21 cellular contexts compared by ENCODE assay signal in genomic region chr14:71488703-71489141, GRCh38.
DNase-seq lines count a peak whose midpoint lies in the region; ATAC-seq and TF ChIP-seq lines count a peak whose summit lies in the region.
"Had no signal": no experiment of that assay in that cellular context is flagged by ENCODE, and none has a peak within 500 bp of the region (broad histone marks: within the 10 kb centered on the region; RNA-seq: fewer than 3 reads in every experiment).

No MANE protein-coding gene starts in this region.

- ATAC-seq in T-helper 17 cell = no peak
- ATAC-seq: activated CD8-positive, alpha-beta memory T cell treated with anti-CD3 and anti-CD28 coated beads, Interleukin-2, amount 10 ng/mL, durations not matched to agents 7 days and 5 days; left lung; natural killer cell; stimulated activated memory B cell treated with anti-CD40 and anti-IgM and Interleukin-4, amounts not matched to agents 10 μg/mL and 1 μg/mL and 100 μg/mL, for 72 hours; T-cell had no signal

- H3K4me3 ChIP-seq in Caco-2 (ENCODE audit: low read depth, low read length) = no peak overlapping the region
- H3K4me3 ChIP-seq in fibroblast of the aortic adventitia (ENCODE audit: low read depth, low read length) = no peak overlapping the region
- no peak overlapping the region for H3K4me3 ChIP-seq in skeletal muscle satellite cell (ENCODE audit: low read length)
- H3K4me3 ChIP-seq: BLaER1, left lung, Peyer's patch, right atrium auricular region had no signal

- H3K27ac Mint-ChIP-seq in Caco-2 (ENCODE audit: unreplicated experiment) (peak overlapping the region; percentile 76), T-helper 17 cell (no peak overlapping the region)
- H3K27ac Mint-ChIP-seq: activated CD8-positive, alpha-beta memory T cell treated with anti-CD3 and anti-CD28 coated beads, Interleukin-2, amount 10 ng/mL, durations not matched to agents 7 days and 5 days; activated naive CD4-positive, alpha-beta T cell treated with anti-CD3 and anti-CD28 coated beads for 36 hours; natural killer cell; stimulated activated memory B cell treated with anti-CD40 and anti-IgM and Interleukin-4, amounts not matched to agents 10 μg/mL and 1 μg/mL and 100 μg/mL, for 72 hours; T-cell had no signal

- no peak for DNase-seq in Caco-2
- peak; percentile 85 for DNase-seq in fibroblast of the aortic adventitia (ENCODE audit: low read depth)
- no peak for DNase-seq in NCI-H2029 (lab: John Stamatoyannopoulos, UW)
- no peak for DNase-seq in T-helper 17 cell
- DNase-seq in NCI-H1092 treated with DMSO at 0.1 percent for 48 hours (lab: John Stamatoyannopoulos, UW) = no peak
- DNase-seq in posterior cingulate gyrus = no peak
- DNase-seq: activated CD4-positive, CD25-positive, alpha-beta regulatory T cell; activated CD8-positive, alpha-beta memory T cell treated with anti-CD3 and anti-CD28 coated beads, Interleukin-2, amount 10 ng/mL, durations not matched to agents 7 days and 5 days; activated naive CD4-positive, alpha-beta T cell treated with anti-CD3 and anti-CD28 coated beads for 36 hours; cerebellar nuclear complex; left lung; natural killer cell; NCI-H2029 treated with DMSO at 0.1 percent for 48 hours; Peyer's patch; T-cell had no signal

- H3K4me2 ChIP-seq in skeletal muscle satellite cell (ENCODE audit: low read length) = peak overlapping the region; percentile 51
- H3K4me2 ChIP-seq: BLaER1 had no signal

- H3K4me1 Mint-ChIP-seq in Caco-2 (ENCODE audit: low read depth, unreplicated experiment) = peaks cover 36% of the 10 kb centered on the region
- H3K4me1 Mint-ChIP-seq in T-helper 17 cell = peaks cover 18% of the 10 kb centered on the region

- H3K4me1 ChIP-seq in Caco-2 (peaks cover 31% of the 10 kb centered on the region), skeletal muscle satellite cell (ENCODE audit: control insufficient read depth, insufficient read depth, low read length) (peaks cover 60% of the 10 kb centered on the region)
- H3K4me1 ChIP-seq: BLaER1, left lung, right atrium auricular region had no signal

- intact Hi-C loops in Caco-2 (cut with micrococcal nuclease; ENCODE audit: unreplicated experiment) = loop anchor here (2.0 kb wide), 1 partner anchor 62 kb away; no protein-coding TSS in a partner anchor
- intact Hi-C loops in posterior cingulate gyrus (cut with DNase I) = no loop called here

- no peaks in the 10 kb centered on the region for H3K27me3 ChIP-seq in Caco-2 (replicated peaks; ENCODE audit: control insufficient read depth, insufficient read depth, low read length)
- H3K27me3 ChIP-seq in skeletal muscle satellite cell (ENCODE audit: control insufficient read depth, insufficient read depth, low read length) = no peaks in the 10 kb centered on the region
- H3K27me3 ChIP-seq: BLaER1, left lung, Peyer's patch, right atrium auricular region had no signal

- H3K27ac ChIP-seq in angular gyrus (ENCODE audit: low read depth, low read length) = peak overlapping the region; percentile 29
- H3K27ac ChIP-seq: BLaER1, epithelial cell of prostate, left lung had no signal

- H3K36me3 ChIP-seq in Caco-2 (ENCODE audit: control insufficient read depth, insufficient read depth, low read length) = no peaks in the 10 kb centered on the region; the same call in 1 of the 2 replicates
- no peaks in the 10 kb centered on the region for H3K36me3 ChIP-seq in skeletal muscle satellite cell (ENCODE audit: insufficient read depth, low read length)
- H3K36me3 ChIP-seq: BLaER1, left lung, Peyer's patch, right atrium auricular region had no signal

- H3K9me3 ChIP-seq in Caco-2 (no peaks in the 10 kb centered on the region), skeletal muscle satellite cell (replicated peaks; ENCODE audit: low read length) (no peaks in the 10 kb centered on the region), T-helper 17 cell (ENCODE audit: control insufficient read depth, low read length, poor library complexity, severe bottlenecking) (no peaks in the 10 kb centered on the region)
- H3K9me3 ChIP-seq: BLaER1, left lung, Peyer's patch, right atrium auricular region had no signal

- no peak for TF ChIP-seq CTCF in Caco-2 (IDR thresholded peaks at IDR 0.05; ENCODE audit: insufficient read depth in 1 of 2, low read depth in 1 of 2, low read length in 1 of 2, severe bottlenecking in 1 of 2, unreplicated experiment in 1 of 2)
- no peak for TF ChIP-seq CTCF in fibroblast of the aortic adventitia (IDR thresholded peaks at IDR 0.05; ENCODE audit: insufficient read depth, low read length)

- no TSS peak for BruUV-seq in Caco-2 (replicated peaks; lab: Mats Ljungman, UMichigan)

- H3K9me3 Mint-ChIP-seq in Caco-2 (ENCODE audit: unreplicated experiment) = no peaks in the 10 kb centered on the region
- H3K9me3 Mint-ChIP-seq: activated naive CD4-positive, alpha-beta T cell treated with anti-CD3 and anti-CD28 coated beads for 36 hours; natural killer cell; stimulated activated memory B cell treated with anti-CD40 and anti-IgM and Interleukin-4, amounts not matched to agents 10 μg/mL and 1 μg/mL and 100 μg/mL, for 72 hours; T-cell had no signal

- H3K27me3 Mint-ChIP-seq in Caco-2 (ENCODE audit: insufficient read depth, unreplicated experiment) (no peaks in the 10 kb centered on the region), T-helper 17 cell (no peaks in the 10 kb centered on the region)
- H3K27me3 Mint-ChIP-seq: activated CD8-positive, alpha-beta memory T cell treated with anti-CD3 and anti-CD28 coated beads, Interleukin-2, amount 10 ng/mL, durations not matched to agents 7 days and 5 days; stimulated activated memory B cell treated with anti-CD40 and anti-IgM and Interleukin-4, amounts not matched to agents 10 μg/mL and 1 μg/mL and 100 μg/mL, for 72 hours; T-cell had no signal

- H3K36me3 Mint-ChIP-seq in Caco-2 (ENCODE audit: insufficient read depth, unreplicated experiment) (peaks cover 3% of the 10 kb centered on the region), T-helper 17 cell (ENCODE audit: low read depth) (no peaks in the 10 kb centered on the region)
- H3K36me3 Mint-ChIP-seq: natural killer cell had no signal

- H3K9ac ChIP-seq in skeletal muscle satellite cell (ENCODE audit: low read depth, low read length) = peak overlapping the region; percentile 67
- H3K9ac ChIP-seq: BLaER1 had no signal

- CTCF ChIA-PET in Caco-2 (lab: Charles Lee) = interaction anchor here (1.0 kb wide), 1 partner anchor 62 kb away, joined by 3 read pairs; no protein-coding TSS in a partner anchor

- POLR2A ChIA-PET in Caco-2 (lab: Charles Lee) = no interaction called here

- H3K4me3 Mint-ChIP-seq in Caco-2 (ENCODE audit: unreplicated experiment) = peak overlapping the region; percentile 35
- H3K4me3 Mint-ChIP-seq in T-helper 17 cell = no peak overlapping the region
- H3K4me3 Mint-ChIP-seq: activated CD8-positive, alpha-beta memory T cell treated with anti-CD3 and anti-CD28 coated beads, Interleukin-2, amount 10 ng/mL, durations not matched to agents 7 days and 5 days; activated naive CD4-positive, alpha-beta T cell treated with anti-CD3 and anti-CD28 coated beads for 36 hours; natural killer cell; stimulated activated memory B cell treated with anti-CD40 and anti-IgM and Interleukin-4, amounts not matched to agents 10 μg/mL and 1 μg/mL and 100 μg/mL, for 72 hours; T-cell had no signal
